Comparison of ENCODE assay signal across 17 cellular contexts in the genomic region with DNA sequence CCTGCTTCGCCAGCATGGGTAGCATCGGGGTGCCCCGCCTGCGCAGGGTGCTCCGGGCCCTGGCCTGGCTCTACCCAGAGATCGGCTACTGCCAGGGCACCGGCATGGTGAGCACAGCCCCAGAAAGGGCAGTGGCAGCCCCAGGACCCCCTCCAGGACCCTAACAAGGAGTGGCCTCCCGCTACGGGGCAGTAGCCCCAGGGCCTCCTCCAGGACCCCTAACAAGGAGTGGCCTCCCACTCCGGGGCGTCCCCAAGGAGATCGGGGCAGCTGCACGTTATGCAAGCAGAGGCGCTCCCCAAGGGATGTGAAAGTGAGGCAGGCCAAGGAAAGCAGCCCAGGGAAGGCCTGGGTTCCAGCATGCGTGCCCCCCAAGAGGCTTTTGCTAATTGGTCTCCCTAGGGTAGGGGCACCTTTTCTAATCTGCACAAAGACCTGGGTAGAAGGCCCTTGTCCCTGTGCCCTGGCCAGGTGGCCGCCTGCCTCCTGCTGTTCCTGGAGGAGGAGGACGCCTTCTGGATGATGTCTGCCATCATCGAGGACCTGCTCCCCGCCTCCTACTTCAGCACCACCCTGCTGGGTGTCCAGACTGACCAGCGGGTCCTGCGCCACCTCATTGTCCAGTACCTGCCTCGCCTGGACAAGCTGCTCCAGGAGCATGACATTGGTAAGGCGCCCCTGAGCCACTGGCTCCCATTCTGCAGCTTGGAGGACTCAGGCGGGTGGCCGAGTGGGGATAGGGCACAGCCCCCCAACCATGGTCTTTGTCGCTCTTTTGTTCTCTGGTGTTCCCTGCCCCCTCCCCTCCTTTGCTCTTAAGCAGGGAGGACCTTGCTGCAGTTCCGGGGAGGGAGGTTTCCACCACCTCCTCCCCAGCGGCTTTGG. TPM values are rescaled to one million over a fixed set of nuclear protein-coding genes. Genes with fewer than 3 reads are reported as not detected.
DNase-seq lines count a peak whose midpoint lies in the region; ATAC-seq and TF ChIP-seq lines count a peak whose summit lies in the region.
"Had no signal": no experiment of that assay in that cellular context is flagged by ENCODE, and none has a peak within 500 bp of the region (broad histone marks: within the 10 kb centered on the region; RNA-seq: fewer than 3 reads in every experiment).

No MANE protein-coding gene starts in this region.

- H3K27me3 ChIP-seq in heart left ventricle = no peaks in the 10 kb centered on the region
- H3K27me3 ChIP-seq in neutrophil = no peaks in the 10 kb centered on the region

- H3K27ac ChIP-seq in heart left ventricle (no peak overlapping the region), neutrophil (peak overlapping the region; percentile 91)

- TF ChIP-seq POLR2A in heart left ventricle (IDR thresholded peaks at IDR 0.05) = no peak

- no peak overlapping the region for H3K4me3 ChIP-seq in heart left ventricle
- no peak overlapping the region for H3K4me3 ChIP-seq in neutrophil (ENCODE audit: low read depth in 1 of 2, low read length in 1 of 2)
- H3K4me3 ChIP-seq: GM23338 had no signal

- H3K9me3 ChIP-seq in heart left ventricle (no peaks in the 10 kb centered on the region), neutrophil (no peaks in the 10 kb centered on the region)

- 89 to 93% (median 90%) methylated on average over 14 to 28 of the region's 28 CpGs for WGBS in heart left ventricle, 4 donors

- ATAC-seq in left ventricle myocardium superior (peak; percentile 3), heart left ventricle (no peak), GM19455 (IDR thresholded peaks at IDR 0.05; ENCODE audit: unreplicated experiment) (no peak)

- H3K36me3 ChIP-seq in heart left ventricle (peaks cover 3 to 98% (median 88%) of the 10 kb centered on the region in 9 donors), neutrophil (peaks cover 78% of the 10 kb centered on the region)

- intact Hi-C loops in left ventricle myocardium superior (cut with micrococcal nuclease) = no loop called here
- intact Hi-C loops in heart left ventricle (cut with DNase I) = no loop called here

- TF ChIP-seq CTCF in heart left ventricle (IDR thresholded peaks at IDR 0.05) = no peak
- no peak for TF ChIP-seq CTCF in neutrophil (IDR thresholded peaks at IDR 0.05)

- H3K4me1 ChIP-seq in heart left ventricle = peaks cover 0 to 15% (median 0%) of the 10 kb centered on the region in 12 donors
- peaks cover 15 to 22% of the 10 kb centered on the region in 2 experiments for H3K4me1 ChIP-seq in neutrophil (ENCODE audit: control insufficient read depth in 1 of 2, insufficient read depth in 1 of 2, low read depth in 1 of 2, low read length in 1 of 2)

- DNase-seq in left ventricle myocardium superior = no peak
- no peak for DNase-seq in heart left ventricle
- DNase-seq in cerebellum (ENCODE audit: low spot score) = peak; percentile 45
- no peak for DNase-seq in activated CD4-positive, alpha-beta T cell treated with anti-CD3 and anti-CD28 coated beads for 48 hours
- no peak for DNase-seq in RPMI8226
- DNase-seq in NCI-H1436 (lab: John Stamatoyannopoulos, UW) = no peak
- DNase-seq: AML-193; CD4-positive, alpha-beta T cell; DND-41; GF-D8; HFFc6; NCI-H1105 treated with DMSO at 0.1 percent for 48 hours; NCI-H187 treated with DMSO at 0.1 percent for 48 hours; NCI-H2171 had no signal

RNA-seq across cellular contexts. Expression of gene SGSM3, which starts 35.0 kb away (rescaled TPM):
- total RNA-seq in left ventricle myocardium superior = 40.8 TPM
- 10 to 100 TPM; 30.3 to 43.7 (median 31.7) TPM for total RNA-seq in heart left ventricle
- 10 to 100 TPM; 38.3 to 42.8 TPM for polyA plus RNA-seq in heart left ventricle
- total RNA-seq in cerebellum = 32.7 TPM

RNA-seq across cellular contexts. Expression of gene ADSL, which starts 59.1 kb away (rescaled TPM):
- total RNA-seq in left ventricle myocardium superior (56.6 TPM), heart left ventricle (10 to 100 TPM; 46.9 to 87.8 (median 52.0) TPM), cerebellum (48.7 TPM)
- polyA plus RNA-seq in heart left ventricle = 100 to 1,000 TPM in 1 of 2 donors, 10 to 100 TPM in 1; 35.5 to 131 TPM
